1 cellular context compared by ENCODE assay signal in the genomic region with DNA sequence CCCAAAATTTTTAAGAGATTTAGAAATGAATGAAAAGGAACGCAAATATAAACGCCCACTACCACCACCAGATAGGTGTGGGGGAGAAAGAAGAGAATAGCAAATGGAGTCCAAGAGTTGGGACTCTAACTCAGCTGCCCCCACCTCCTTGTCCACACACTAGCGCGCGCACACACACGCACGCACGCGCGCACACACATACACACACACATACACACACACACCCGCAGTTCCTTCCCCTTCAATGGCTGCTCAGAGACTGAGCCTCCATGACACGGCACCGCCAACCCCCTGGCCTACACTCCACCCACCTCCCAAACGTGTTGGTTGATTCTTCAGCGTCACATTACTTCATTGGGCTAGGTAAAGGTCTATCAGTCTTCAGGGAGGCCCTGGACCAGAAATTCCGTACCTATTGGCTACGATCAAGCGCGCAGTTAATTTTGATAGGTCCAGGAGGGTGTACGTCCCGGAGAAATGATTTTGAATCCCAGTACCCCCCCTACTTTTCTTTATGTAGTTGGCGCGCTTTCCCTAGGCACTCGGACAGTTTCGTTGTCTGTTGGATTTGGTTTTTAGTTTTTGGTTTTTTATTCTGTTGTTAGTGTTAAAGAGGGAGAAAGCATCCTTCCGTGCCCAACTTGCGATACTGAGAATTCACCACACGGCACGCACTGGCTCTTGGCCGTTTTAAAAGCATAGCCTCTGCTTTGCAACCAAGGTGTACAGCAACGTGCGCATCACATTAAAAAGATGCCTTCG.
TF ChIP-seq lines count a peak whose summit lies in the region.

A gene (minus strand): TSS at position 261 of the 762 bp plus-strand sequence. CDS start 326 bp downstream, outside the sequence.

TF ChIP-seq in HepG2, 621 proteins besides CTCF, POLR2A, EP300 and RAD21 (continued from another document and continues in another):
- TF ChIP-seq NRL (CRISPR knock-in tag; IDR thresholded peaks at IDR 0.05; ENCODE audit: borderline replicate concordance) (peak; percentile 72; the same call in 1 of the 2 replicates), ZNF124 (CRISPR knock-in tag; IDR thresholded peaks at IDR 0.05) (0 out of 2 replicates have a peak, but pooled peaks have one; percentile 56), KAT7 (CRISPR knock-in tag; IDR thresholded peaks at IDR 0.05; ENCODE audit: borderline replicate concordance) (peak; percentile 83; the same call in 1 of the 2 replicates), ZNF230 (CRISPR knock-in tag; IDR thresholded peaks at IDR 0.05) (peak; percentile 84; the same call in 1 of the 2 replicates), ZFP82 (CRISPR knock-in tag; IDR thresholded peaks at IDR 0.05; ENCODE audit: borderline replicate concordance) (no peak), ZBTB7B (CRISPR knock-in tag; IDR thresholded peaks at IDR 0.05) (peak; percentile 34; the same call in 1 of the 2 replicates), ZBTB7A (CRISPR knock-in tag; IDR thresholded peaks at IDR 0.05) (peak; percentile 59; the same call in 1 of the 2 replicates), WIZ (CRISPR knock-in tag; IDR thresholded peaks at IDR 0.05) (no peak), GFI1 (CRISPR knock-in tag; IDR thresholded peaks at IDR 0.05; ENCODE audit: borderline replicate concordance) (peak; percentile 48; the same call in 1 of the 2 replicates), SMARCE1 (IDR thresholded peaks at IDR 0.05; ENCODE audit: borderline replicate concordance) (no peak), ESRRA (CRISPR knock-in tag; IDR thresholded peaks at IDR 0.05; ENCODE audit: low read depth) (no peak), GABPA (IDR thresholded peaks at IDR 0.05; ENCODE audit: low read depth, low read length) (no peak), GABPA (CRISPR knock-in tag; IDR thresholded peaks at IDR 0.05; ENCODE audit: low read depth) (peak; percentile 60), ZFP36 (IDR thresholded peaks at IDR 0.05; ENCODE audit: borderline replicate concordance, low read depth, low read length, partially characterized antibody) (no peak), NFE2L1 (CRISPR knock-in tag; IDR thresholded peaks at IDR 0.05; ENCODE audit: borderline replicate concordance) (no peak; the same call in 1 of the 2 replicates), NR3C1 (CRISPR knock-in tag; IDR thresholded peaks at IDR 0.05) (no peak), ZNF589 (CRISPR knock-in tag; conservative IDR thresholded peaks at IDR 0.05) (peak; percentile 95), THAP11 (CRISPR knock-in tag; IDR thresholded peaks at IDR 0.05) (peak; percentile 82), BHLHE40 (IDR thresholded peaks at IDR 0.05; ENCODE audit: low read length) (peak; percentile 51; the same call in 1 of the 2 replicates), ZNF460 (CRISPR knock-in tag; IDR thresholded peaks at IDR 0.05; ENCODE audit: borderline replicate concordance) (no peak), ERF (CRISPR knock-in tag; IDR thresholded peaks at IDR 0.05) (peak; percentile 83), ZNF207 (IDR thresholded peaks at IDR 0.05; ENCODE audit: borderline replicate concordance) (no peak), RCOR2 (CRISPR knock-in tag; IDR thresholded peaks at IDR 0.05) (no peak), ZNF543 (CRISPR knock-in tag; IDR thresholded peaks at IDR 0.05) (no peak), ZNF792 (CRISPR knock-in tag; IDR thresholded peaks at IDR 0.05) (peak; percentile 94), CENPX (CRISPR knock-in tag; IDR thresholded peaks at IDR 0.05) (no peak), MLLT10 (CRISPR knock-in tag; IDR thresholded peaks at IDR 0.05) (no peak), DNMT1 (CRISPR knock-in tag; IDR thresholded peaks at IDR 0.05) (no peak), ZNF720 (CRISPR knock-in tag; IDR thresholded peaks at IDR 0.05) (no peak), RARG (CRISPR knock-in tag; IDR thresholded peaks at IDR 0.05; ENCODE audit: low read depth) (no peak), MBNL3 (CRISPR knock-in tag; conservative IDR thresholded peaks at IDR 0.05) (no peak), SNAI1 (CRISPR knock-in tag; IDR thresholded peaks at IDR 0.05; ENCODE audit: borderline replicate concordance) (no peak; the same call in 1 of the 2 replicates), HNRNPL (IDR thresholded peaks at IDR 0.05; ENCODE audit: low read depth, low read length) (no peak), ETV6 (CRISPR knock-in tag; conservative IDR thresholded peaks at IDR 0.05) (no peak; the same call in 1 of the 2 replicates), ZNF556 (CRISPR knock-in tag; IDR thresholded peaks at IDR 0.05; ENCODE audit: borderline replicate concordance) (peak; percentile 78), ZMYM4 (CRISPR knock-in tag; IDR thresholded peaks at IDR 0.05) (peak; percentile 72; the same call in 1 of the 2 replicates), ZNF251 (CRISPR knock-in tag; IDR thresholded peaks at IDR 0.05) (peak; percentile 66; the same call in 1 of the 2 replicates)
- TF ChIP-seq, protein P1, sequence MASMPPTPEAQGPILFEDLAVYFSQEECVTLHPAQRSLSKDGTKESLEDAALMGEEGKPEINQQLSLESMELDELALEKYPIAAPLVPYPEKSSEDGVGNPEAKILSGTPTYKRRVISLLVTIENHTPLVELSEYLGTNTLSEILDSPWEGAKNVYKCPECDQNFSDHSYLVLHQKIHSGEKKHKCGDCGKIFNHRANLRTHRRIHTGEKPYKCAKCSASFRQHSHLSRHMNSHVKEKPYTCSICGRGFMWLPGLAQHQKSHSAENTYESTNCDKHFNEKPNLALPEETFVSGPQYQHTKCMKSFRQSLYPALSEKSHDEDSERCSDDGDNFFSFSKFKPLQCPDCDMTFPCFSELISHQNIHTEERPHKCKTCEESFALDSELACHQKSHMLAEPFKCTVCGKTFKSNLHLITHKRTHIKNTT (CRISPR knock-in tag; IDR thresholded peaks at IDR 0.05), result no peak
- TF ChIP-seq, protein P2, sequence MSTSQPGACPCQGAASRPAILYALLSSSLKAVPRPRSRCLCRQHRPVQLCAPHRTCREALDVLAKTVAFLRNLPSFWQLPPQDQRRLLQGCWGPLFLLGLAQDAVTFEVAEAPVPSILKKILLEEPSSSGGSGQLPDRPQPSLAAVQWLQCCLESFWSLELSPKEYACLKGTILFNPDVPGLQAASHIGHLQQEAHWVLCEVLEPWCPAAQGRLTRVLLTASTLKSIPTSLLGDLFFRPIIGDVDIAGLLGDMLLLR (CRISPR knock-in tag; IDR thresholded peaks at IDR 0.05), result no peak; the same call in 1 of the 2 replicates
- TF ChIP-seq, protein P3, sequence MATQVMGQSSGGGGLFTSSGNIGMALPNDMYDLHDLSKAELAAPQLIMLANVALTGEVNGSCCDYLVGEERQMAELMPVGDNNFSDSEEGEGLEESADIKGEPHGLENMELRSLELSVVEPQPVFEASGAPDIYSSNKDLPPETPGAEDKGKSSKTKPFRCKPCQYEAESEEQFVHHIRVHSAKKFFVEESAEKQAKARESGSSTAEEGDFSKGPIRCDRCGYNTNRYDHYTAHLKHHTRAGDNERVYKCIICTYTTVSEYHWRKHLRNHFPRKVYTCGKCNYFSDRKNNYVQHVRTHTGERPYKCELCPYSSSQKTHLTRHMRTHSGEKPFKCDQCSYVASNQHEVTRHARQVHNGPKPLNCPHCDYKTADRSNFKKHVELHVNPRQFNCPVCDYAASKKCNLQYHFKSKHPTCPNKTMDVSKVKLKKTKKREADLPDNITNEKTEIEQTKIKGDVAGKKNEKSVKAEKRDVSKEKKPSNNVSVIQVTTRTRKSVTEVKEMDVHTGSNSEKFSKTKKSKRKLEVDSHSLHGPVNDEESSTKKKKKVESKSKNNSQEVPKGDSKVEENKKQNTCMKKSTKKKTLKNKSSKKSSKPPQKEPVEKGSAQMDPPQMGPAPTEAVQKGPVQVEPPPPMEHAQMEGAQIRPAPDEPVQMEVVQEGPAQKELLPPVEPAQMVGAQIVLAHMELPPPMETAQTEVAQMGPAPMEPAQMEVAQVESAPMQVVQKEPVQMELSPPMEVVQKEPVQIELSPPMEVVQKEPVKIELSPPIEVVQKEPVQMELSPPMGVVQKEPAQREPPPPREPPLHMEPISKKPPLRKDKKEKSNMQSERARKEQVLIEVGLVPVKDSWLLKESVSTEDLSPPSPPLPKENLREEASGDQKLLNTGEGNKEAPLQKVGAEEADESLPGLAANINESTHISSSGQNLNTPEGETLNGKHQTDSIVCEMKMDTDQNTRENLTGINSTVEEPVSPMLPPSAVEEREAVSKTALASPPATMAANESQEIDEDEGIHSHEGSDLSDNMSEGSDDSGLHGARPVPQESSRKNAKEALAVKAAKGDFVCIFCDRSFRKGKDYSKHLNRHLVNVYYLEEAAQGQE (IDR thresholded peaks at IDR 0.05; ENCODE audit: borderline replicate concordance in 1 of 2, low read depth in 1 of 2, low read length in 2 of 2), result peak; percentile 10 to 89
- TF ChIP-seq, protein P4, sequence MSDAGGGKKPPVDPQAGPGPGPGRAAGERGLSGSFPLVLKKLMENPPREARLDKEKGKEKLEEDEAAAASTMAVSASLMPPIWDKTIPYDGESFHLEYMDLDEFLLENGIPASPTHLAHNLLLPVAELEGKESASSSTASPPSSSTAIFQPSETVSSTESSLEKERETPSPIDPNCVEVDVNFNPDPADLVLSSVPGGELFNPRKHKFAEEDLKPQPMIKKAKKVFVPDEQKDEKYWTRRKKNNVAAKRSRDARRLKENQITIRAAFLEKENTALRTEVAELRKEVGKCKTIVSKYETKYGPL (CRISPR knock-in tag; IDR thresholded peaks at IDR 0.05), result no peak
- TF ChIP-seq, protein P5, sequence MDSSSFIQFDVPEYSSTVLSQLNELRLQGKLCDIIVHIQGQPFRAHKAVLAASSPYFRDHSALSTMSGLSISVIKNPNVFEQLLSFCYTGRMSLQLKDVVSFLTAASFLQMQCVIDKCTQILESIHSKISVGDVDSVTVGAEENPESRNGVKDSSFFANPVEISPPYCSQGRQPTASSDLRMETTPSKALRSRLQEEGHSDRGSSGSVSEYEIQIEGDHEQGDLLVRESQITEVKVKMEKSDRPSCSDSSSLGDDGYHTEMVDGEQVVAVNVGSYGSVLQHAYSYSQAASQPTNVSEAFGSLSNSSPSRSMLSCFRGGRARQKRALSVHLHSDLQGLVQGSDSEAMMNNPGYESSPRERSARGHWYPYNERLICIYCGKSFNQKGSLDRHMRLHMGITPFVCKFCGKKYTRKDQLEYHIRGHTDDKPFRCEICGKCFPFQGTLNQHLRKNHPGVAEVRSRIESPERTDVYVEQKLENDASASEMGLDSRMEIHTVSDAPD (CRISPR knock-in tag; IDR thresholded peaks at IDR 0.05), result no peak
- TF ChIP-seq, protein P6, sequence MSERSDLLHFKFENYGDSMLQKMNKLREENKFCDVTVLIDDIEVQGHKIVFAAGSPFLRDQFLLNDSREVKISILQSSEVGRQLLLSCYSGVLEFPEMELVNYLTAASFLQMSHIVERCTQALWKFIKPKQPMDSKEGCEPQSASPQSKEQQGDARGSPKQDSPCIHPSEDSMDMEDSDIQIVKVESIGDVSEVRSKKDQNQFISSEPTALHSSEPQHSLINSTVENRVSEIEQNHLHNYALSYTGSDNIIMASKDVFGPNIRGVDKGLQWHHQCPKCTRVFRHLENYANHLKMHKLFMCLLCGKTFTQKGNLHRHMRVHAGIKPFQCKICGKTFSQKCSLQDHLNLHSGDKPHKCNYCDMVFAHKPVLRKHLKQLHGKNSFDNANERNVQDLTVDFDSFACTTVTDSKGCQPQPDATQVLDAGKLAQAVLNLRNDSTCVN (CRISPR knock-in tag; IDR thresholded peaks at IDR 0.05; ENCODE audit: borderline replicate concordance), result peak; percentile 68; the same call in 1 of the 2 replicates
- TF ChIP-seq, protein P7, sequence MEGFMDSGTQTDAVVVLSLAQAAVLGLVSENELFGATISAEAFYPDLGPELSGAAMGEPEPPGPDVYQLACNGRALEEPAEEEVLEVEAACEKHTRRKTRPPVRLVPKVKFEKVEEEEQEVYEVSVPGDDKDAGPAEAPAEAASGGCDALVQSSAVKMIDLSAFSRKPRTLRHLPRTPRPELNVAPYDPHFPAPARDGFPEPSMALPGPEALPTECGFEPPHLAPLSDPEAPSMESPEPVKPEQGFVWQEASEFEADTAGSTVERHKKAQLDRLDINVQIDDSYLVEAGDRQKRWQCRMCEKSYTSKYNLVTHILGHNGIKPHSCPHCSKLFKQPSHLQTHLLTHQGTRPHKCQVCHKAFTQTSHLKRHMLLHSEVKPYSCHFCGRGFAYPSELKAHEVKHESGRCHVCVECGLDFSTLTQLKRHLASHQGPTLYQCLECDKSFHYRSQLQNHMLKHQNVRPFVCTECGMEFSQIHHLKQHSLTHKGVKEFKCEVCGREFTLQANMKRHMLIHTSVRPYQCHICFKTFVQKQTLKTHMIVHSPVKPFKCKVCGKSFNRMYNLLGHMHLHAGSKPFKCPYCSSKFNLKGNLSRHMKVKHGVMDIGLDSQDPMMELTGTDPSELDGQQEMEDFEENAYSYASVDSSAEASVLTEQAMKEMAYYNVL (CRISPR knock-in tag; IDR thresholded peaks at IDR 0.05; ENCODE audit: borderline replicate concordance), result peak; percentile 67; the same call in 1 of the 2 replicates
- TF ChIP-seq, protein P8, sequence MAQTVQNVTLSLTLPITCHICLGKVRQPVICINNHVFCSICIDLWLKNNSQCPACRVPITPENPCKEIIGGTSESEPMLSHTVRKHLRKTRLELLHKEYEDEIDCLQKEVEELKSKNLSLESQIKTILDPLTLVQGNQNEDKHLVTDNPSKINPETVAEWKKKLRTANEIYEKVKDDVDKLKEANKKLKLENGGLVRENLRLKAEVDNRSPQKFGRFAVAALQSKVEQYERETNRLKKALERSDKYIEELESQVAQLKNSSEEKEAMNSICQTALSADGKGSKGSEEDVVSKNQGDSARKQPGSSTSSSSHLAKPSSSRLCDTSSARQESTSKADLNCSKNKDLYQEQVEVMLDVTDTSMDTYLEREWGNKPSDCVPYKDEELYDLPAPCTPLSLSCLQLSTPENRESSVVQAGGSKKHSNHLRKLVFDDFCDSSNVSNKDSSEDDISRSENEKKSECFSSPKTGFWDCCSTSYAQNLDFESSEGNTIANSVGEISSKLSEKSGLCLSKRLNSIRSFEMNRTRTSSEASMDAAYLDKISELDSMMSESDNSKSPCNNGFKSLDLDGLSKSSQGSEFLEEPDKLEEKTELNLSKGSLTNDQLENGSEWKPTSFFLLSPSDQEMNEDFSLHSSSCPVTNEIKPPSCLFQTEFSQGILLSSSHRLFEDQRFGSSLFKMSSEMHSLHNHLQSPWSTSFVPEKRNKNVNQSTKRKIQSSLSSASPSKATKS (CRISPR knock-in tag; IDR thresholded peaks at IDR 0.05), result no peak
- TF ChIP-seq, protein P9, sequence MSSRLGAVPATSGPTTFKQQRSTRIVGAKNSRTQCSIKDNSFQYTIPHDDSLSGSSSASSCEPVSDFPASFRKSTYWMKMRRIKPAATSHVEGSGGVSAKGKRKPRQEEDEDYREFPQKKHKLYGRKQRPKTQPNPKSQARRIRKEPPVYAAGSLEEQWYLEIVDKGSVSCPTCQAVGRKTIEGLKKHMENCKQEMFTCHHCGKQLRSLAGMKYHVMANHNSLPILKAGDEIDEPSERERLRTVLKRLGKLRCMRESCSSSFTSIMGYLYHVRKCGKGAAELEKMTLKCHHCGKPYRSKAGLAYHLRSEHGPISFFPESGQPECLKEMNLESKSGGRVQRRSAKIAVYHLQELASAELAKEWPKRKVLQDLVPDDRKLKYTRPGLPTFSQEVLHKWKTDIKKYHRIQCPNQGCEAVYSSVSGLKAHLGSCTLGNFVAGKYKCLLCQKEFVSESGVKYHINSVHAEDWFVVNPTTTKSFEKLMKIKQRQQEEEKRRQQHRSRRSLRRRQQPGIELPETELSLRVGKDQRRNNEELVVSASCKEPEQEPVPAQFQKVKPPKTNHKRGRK (CRISPR knock-in tag; IDR thresholded peaks at IDR 0.05), result no peak
- TF ChIP-seq, protein P10, sequence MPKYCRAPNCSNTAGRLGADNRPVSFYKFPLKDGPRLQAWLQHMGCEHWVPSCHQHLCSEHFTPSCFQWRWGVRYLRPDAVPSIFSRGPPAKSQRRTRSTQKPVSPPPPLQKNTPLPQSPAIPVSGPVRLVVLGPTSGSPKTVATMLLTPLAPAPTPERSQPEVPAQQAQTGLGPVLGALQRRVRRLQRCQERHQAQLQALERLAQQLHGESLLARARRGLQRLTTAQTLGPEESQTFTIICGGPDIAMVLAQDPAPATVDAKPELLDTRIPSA (CRISPR knock-in tag; IDR thresholded peaks at IDR 0.05; ENCODE audit: borderline replicate concordance), result no peak
